In the genomic region with DNA sequence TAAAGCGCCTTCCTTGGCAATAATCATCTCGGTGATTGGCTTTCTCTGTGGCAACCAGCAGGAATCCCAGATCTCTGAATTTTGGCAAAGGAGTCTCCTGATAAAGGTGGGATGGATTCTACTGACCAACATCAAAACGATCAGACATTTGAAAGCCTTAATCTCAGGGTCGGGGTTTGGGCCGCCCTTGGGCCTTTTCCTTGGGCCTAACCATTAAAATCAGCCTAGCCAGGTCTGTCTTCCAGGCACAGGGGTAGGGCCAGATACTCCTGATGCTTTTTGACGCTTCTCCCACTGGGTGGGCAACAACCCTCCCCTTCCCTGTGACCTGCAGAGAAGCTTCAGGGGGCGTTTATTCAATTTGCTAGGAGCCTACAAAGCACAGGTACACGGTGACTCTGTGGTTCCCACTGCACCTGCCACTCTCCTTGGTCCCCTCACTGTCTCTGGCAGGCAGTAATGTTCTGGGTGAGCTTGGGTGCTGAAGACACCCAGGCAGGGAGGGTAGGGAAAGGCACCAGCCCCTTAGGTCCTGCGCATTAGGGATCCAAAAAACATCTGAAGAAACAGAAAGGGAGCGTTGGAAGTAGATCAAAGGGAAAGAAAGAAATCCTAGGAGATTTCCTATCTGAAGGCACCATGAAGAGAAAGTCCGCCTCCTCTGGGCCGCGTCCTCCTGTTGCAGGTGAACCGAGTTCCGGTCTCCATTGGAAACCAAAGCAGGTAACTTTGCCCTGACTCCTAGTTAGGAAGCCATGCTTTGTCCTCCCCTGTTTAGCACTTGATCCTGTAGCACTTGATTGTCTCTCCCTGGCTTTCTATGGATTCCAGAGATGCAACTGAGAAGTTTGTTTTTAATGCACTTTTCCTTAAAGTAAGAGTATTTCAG, we compare ENCODE assay signal across 31 cellular contexts. TPM values are rescaled to one million over a fixed set of nuclear protein-coding genes. Genes with fewer than 3 reads are reported as not detected.
DNase-seq lines count a peak whose midpoint lies in the region; ATAC-seq lines count a peak whose summit lies in the region.
"Had no signal": no experiment of that assay in that cellular context is flagged by ENCODE, and none has a peak within 500 bp of the region (broad histone marks: within the 10 kb centered on the region; RNA-seq: fewer than 3 reads in every experiment).

No MANE protein-coding gene starts in this region.

- H3K4me3 ChIP-seq in CD4-positive, CD25-positive, alpha-beta regulatory T cell (ENCODE audit: low read depth, low read length), result no peak overlapping the region
- H3K4me3 ChIP-seq: breast epithelium, GM23248, lung, mucosa of descending colon, right lobe of liver, tibial nerve had no signal

- peak overlapping the region; percentile 7 to 39 (median 9) for H3K27ac Mint-ChIP-seq in CD4-positive, CD25-positive, alpha-beta regulatory T cell
- H3K27ac Mint-ChIP-seq in IgD-negative memory B cell (peak overlapping the region in 2 of 3 donors; percentile 5 to 14), immature natural killer cell (peak overlapping the region; percentile 21 to 83 (median 48))
- H3K27ac Mint-ChIP-seq: activated T-cell treated with anti-CD3 and anti-CD28 coated beads, Interleukin-2, amount 50 U/mL, for 24 hours had no signal

- peaks cover 0 to 9% of the 10 kb centered on the region in 2 experiments for H3K9me3 ChIP-seq in CD4-positive, CD25-positive, alpha-beta regulatory T cell (ENCODE audit: control insufficient read depth in 2 of 2, low read length in 2 of 2)
- H3K9me3 ChIP-seq: right lobe of liver had no signal

- peaks cover 26% of the 10 kb centered on the region for H3K4me1 ChIP-seq in CD4-positive, CD25-positive, alpha-beta regulatory T cell (ENCODE audit: control insufficient read depth, insufficient read depth, low read length, poor library complexity, severe bottlenecking)
- H3K4me1 ChIP-seq: breast epithelium had no signal

- H3K4me3 Mint-ChIP-seq in CD4-positive, CD25-positive, alpha-beta regulatory T cell, result peak overlapping the region in 1 of 4 donors; percentile 10
- H3K4me3 Mint-ChIP-seq in IgD-negative memory B cell (peak overlapping the region in 2 of 4 donors; percentile 11 to 61), immature natural killer cell (peak overlapping the region in 1 of 5 donors; percentile 35)
- H3K4me3 Mint-ChIP-seq: activated T-cell treated with anti-CD3 and anti-CD28 coated beads, Interleukin-2, amount 50 U/mL, for 24 hours had no signal

- intact Hi-C loops in posterior vena cava (cut with DNase I), result no loop called here

- ATAC-seq in CD4-positive, CD25-positive, alpha-beta regulatory T cell (ENCODE audit: low read depth in 2 of 2), result no peak
- ATAC-seq: left cardiac atrium, mucosa of descending colon, Panc1, right lobe of liver, SK-N-SH treated with all-trans-retinoic acid at 6 μM for 48 hours had no signal

- DNase-seq in CD4-positive, CD25-positive, alpha-beta regulatory T cell, result no peak
- DNase-seq in immature natural killer cell (no peak), posterior vena cava (ENCODE audit: low spot score) (peak; percentile 75), Ammon's horn (ENCODE audit: low spot score) (no peak), mucosa of gallbladder (ENCODE audit: low spot score) (no peak)
- no peak for DNase-seq in activated effector memory CD4-positive, alpha-beta T cell treated with Interleukin-2 at 50 U/mL for 16 hours
- DNase-seq: activated naive CD4-positive, alpha-beta T cell; activated T-cell treated with anti-CD3 and anti-CD28 coated beads, Interleukin-2, amount 50 U/mL, for 24 hours; anterior cingulate cortex; Calu3; GM23248; hippocampal formation; left cardiac atrium; mucosa of descending colon; NCI-H2107; posterior cingulate gyrus; right lobe of liver; Right ventricle myocardium superior; stimulated activated CD4-positive, alpha-beta T cell treated with anti-CD3 and anti-CD28 coated beads, Interleukin-2, amount 100 ng/mL, for 48 hours; T-helper 9 cell; WERI-Rb-1 had no signal

- no peaks in the 10 kb centered on the region for H3K36me3 Mint-ChIP-seq in CD4-positive, CD25-positive, alpha-beta regulatory T cell
- H3K36me3 Mint-ChIP-seq in IgD-negative memory B cell (no peaks in the 10 kb centered on the region), immature natural killer cell (peaks cover 0 to 5% (median 0%) of the 10 kb centered on the region in 3 donors)

- H3K9me3 Mint-ChIP-seq in CD4-positive, CD25-positive, alpha-beta regulatory T cell, result peaks cover 0 to 4% (median 0%) of the 10 kb centered on the region in 7 donors
- H3K9me3 Mint-ChIP-seq in IgD-negative memory B cell, result peaks cover 0 to 7% (median 0%) of the 10 kb centered on the region in 3 donors
- peaks cover 0 to 5% (median 0%) of the 10 kb centered on the region in 6 donors for H3K9me3 Mint-ChIP-seq in immature natural killer cell
- H3K9me3 Mint-ChIP-seq: activated T-cell treated with anti-CD3 and anti-CD28 coated beads, Interleukin-2, amount 50 U/mL, for 24 hours had no signal

- no peak overlapping the region for H3K27ac ChIP-seq in CD4-positive, CD25-positive, alpha-beta regulatory T cell (ENCODE audit: insufficient read depth, low read length, poor library complexity, severe bottlenecking)
- H3K27ac ChIP-seq: breast epithelium, C4-2B, GM23248, right lobe of liver, tibial nerve, WERI-Rb-1 had no signal

- H3K4me1 Mint-ChIP-seq in CD4-positive, CD25-positive, alpha-beta regulatory T cell, result peaks cover 16 to 25% (median 21%) of the 10 kb centered on the region in 4 donors
- H3K4me1 Mint-ChIP-seq in IgD-negative memory B cell (peaks cover 18 to 27% (median 19%) of the 10 kb centered on the region in 3 donors), immature natural killer cell (peaks cover 11 to 20% of the 10 kb centered on the region in 2 donors)

- H3K36me3 ChIP-seq in CD4-positive, CD25-positive, alpha-beta regulatory T cell (ENCODE audit: control insufficient read depth, insufficient read depth, low read length), result peaks cover 3% of the 10 kb centered on the region
- H3K36me3 ChIP-seq: breast epithelium, right lobe of liver, tibial nerve, WERI-Rb-1 had no signal

- H3K27me3 ChIP-seq in CD4-positive, CD25-positive, alpha-beta regulatory T cell (ENCODE audit: control insufficient read depth, insufficient read depth, low read length), result no peaks in the 10 kb centered on the region
- H3K27me3 ChIP-seq: breast epithelium, right lobe of liver, tibial nerve had no signal

- H3K27me3 Mint-ChIP-seq in CD4-positive, CD25-positive, alpha-beta regulatory T cell, result peaks cover 4% of the 10 kb centered on the region
- no peaks in the 10 kb centered on the region for H3K27me3 Mint-ChIP-seq in IgD-negative memory B cell
- peaks cover 3 to 7% (median 5%) of the 10 kb centered on the region in 3 donors for H3K27me3 Mint-ChIP-seq in immature natural killer cell (ENCODE audit: low read depth in 3 of 3)
- H3K27me3 Mint-ChIP-seq: activated T-cell treated with anti-CD3 and anti-CD28 coated beads, Interleukin-2, amount 50 U/mL, for 24 hours had no signal

RNA-seq across cellular contexts. Expression of a gene that starts 12.3 kb away (rescaled TPM):
- total RNA-seq in CD4-positive, CD25-positive, alpha-beta regulatory T cell, result 3,278 TPM
- polyA plus RNA-seq in CD4-positive, CD25-positive, alpha-beta regulatory T cell, result 10 to 100 TPM in 1 of 4 donors, not detected in 3; 23.7 TPM
- polyA plus RNA-seq in IgD-negative memory B cell (not detected), immature natural killer cell (10 to 100 TPM in 1 of 3 donors, not detected in 2; 28.1 TPM)
- total RNA-seq in posterior vena cava (over 10,000 TPM; 12,584 to 18,986 TPM), mucosa of gallbladder (1,358 TPM)
- total RNA-seq: GM23248 had no signal
- polyA plus RNA-seq: AG04450, fibroblast of lung, GM23248, lung, neural cell had no signal

RNA-seq across cellular contexts. Expression of a gene that starts 13.6 kb away (rescaled TPM):
- total RNA-seq in CD4-positive, CD25-positive, alpha-beta regulatory T cell, result 46.1 TPM
- polyA plus RNA-seq in CD4-positive, CD25-positive, alpha-beta regulatory T cell, result 1 to 10 TPM; 3.9 to 5.2 (median 4.2) TPM
- polyA plus RNA-seq in IgD-negative memory B cell, result 3.9 TPM
- 1 to 10 TPM in 2 of 3 donors, under 1 TPM in 1; 0.35 to 6.5 (median 5.4) TPM for polyA plus RNA-seq in immature natural killer cell
- 10 to 100 TPM; 12.6 to 21.6 TPM for total RNA-seq in posterior vena cava
- total RNA-seq in mucosa of gallbladder, result 33.0 TPM
